2 cellular contexts compared by ENCODE assay signal in genomic region chr17:71926746-71927398, GRCh38.
TF ChIP-seq lines count a peak whose summit lies in the region.

No MANE protein-coding gene starts in this region.

TF ChIP-seq in HEK293, 187 proteins besides CTCF, POLR2A, EP300 and RAD21 (continued from another document):
- TF ChIP-seq, protein P1, sequence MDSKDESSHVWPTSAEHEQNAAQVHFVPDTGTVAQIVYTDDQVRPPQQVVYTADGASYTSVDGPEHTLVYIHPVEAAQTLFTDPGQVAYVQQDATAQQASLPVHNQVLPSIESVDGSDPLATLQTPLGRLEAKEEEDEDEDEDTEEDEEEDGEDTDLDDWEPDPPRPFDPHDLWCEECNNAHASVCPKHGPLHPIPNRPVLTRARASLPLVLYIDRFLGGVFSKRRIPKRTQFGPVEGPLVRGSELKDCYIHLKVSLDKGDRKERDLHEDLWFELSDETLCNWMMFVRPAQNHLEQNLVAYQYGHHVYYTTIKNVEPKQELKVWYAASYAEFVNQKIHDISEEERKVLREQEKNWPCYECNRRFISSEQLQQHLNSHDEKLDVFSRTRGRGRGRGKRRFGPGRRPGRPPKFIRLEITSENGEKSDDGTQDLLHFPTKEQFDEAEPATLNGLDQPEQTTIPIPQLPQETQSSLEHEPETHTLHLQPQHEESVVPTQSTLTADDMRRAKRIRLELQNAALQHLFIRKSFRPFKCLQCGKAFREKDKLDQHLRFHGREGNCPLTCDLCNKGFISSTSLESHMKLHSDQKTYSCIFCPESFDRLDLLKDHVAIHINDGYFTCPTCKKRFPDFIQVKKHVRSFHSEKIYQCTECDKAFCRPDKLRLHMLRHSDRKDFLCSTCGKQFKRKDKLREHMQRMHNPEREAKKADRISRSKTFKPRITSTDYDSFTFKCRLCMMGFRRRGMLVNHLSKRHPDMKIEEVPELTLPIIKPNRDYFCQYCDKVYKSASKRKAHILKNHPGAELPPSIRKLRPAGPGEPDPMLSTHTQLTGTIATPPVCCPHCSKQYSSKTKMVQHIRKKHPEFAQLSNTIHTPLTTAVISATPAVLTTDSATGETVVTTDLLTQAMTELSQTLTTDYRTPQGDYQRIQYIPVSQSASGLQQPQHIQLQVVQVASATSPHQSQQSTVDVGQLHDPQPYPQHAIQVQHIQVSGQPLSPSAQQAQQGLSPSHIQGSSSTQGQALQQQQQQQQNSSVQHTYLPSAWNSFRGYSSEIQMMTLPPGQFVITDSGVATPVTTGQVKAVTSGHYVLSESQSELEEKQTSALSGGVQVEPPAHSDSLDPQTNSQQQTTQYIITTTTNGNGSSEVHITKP (tag by site-specific recombination; IDR thresholded peaks at IDR 0.05): no peak

TF ChIP-seq in WTC11, 78 proteins besides CTCF, POLR2A, EP300 and RAD21 (continued from another document):
- TF ChIP-seq, protein P2, sequence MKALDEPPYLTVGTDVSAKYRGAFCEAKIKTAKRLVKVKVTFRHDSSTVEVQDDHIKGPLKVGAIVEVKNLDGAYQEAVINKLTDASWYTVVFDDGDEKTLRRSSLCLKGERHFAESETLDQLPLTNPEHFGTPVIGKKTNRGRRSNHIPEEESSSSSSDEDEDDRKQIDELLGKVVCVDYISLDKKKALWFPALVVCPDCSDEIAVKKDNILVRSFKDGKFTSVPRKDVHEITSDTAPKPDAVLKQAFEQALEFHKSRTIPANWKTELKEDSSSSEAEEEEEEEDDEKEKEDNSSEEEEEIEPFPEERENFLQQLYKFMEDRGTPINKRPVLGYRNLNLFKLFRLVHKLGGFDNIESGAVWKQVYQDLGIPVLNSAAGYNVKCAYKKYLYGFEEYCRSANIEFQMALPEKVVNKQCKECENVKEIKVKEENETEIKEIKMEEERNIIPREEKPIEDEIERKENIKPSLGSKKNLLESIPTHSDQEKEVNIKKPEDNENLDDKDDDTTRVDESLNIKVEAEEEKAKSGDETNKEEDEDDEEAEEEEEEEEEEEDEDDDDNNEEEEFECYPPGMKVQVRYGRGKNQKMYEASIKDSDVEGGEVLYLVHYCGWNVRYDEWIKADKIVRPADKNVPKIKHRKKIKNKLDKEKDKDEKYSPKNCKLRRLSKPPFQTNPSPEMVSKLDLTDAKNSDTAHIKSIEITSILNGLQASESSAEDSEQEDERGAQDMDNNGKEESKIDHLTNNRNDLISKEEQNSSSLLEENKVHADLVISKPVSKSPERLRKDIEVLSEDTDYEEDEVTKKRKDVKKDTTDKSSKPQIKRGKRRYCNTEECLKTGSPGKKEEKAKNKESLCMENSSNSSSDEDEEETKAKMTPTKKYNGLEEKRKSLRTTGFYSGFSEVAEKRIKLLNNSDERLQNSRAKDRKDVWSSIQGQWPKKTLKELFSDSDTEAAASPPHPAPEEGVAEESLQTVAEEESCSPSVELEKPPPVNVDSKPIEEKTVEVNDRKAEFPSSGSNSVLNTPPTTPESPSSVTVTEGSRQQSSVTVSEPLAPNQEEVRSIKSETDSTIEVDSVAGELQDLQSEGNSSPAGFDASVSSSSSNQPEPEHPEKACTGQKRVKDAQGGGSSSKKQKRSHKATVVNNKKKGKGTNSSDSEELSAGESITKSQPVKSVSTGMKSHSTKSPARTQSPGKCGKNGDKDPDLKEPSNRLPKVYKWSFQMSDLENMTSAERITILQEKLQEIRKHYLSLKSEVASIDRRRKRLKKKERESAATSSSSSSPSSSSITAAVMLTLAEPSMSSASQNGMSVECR (CRISPR knock-in tag; IDR thresholded peaks at IDR 0.05; ENCODE audit: borderline replicate concordance): no peak
